9 cellular contexts compared by ENCODE assay signal in the genomic region with DNA sequence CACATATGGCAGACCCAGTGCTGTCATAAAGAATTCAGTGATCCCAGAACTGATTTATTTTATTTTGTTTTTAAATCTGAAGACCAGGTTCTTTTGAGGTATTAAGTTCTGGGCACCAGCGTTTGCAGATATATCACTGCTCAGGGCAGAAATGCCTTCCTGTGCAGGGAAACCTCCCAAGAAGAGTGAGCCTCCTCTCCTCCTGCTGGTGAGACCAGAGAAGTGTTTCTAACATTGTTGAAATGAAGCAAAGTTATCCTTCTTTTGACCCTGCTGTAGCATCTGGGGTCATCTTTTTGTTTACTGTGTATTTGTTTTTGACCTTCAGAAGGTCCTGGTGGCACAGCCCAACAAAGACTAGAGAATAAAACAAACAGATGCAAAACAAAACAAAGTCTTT.
DNase-seq lines count a peak whose midpoint lies in the region; ATAC-seq and TF ChIP-seq lines count a peak whose summit lies in the region.
"Had no signal": no experiment of that assay in that cellular context is flagged by ENCODE, and none has a peak within 500 bp of the region (broad histone marks: within the 10 kb centered on the region; RNA-seq: fewer than 3 reads in every experiment).

No MANE protein-coding gene starts in this region.

- H3K36me3 Mint-ChIP-seq in activated CD8-positive, alpha-beta T cell treated with anti-CD3 and anti-CD28 coated beads for 36 hours (ENCODE audit: low read depth): no peaks in the 10 kb centered on the region
- no peaks in the 10 kb centered on the region for H3K36me3 Mint-ChIP-seq in activated naive CD4-positive, alpha-beta T cell treated with anti-CD3 and anti-CD28 coated beads, Interleukin-2, amount 10 ng/mL, durations not matched to agents 7 days and 5 days

- H3K4me3 Mint-ChIP-seq in activated CD8-positive, alpha-beta T cell treated with anti-CD3 and anti-CD28 coated beads for 36 hours: no peak overlapping the region
- H3K4me3 Mint-ChIP-seq in activated naive CD4-positive, alpha-beta T cell treated with anti-CD3 and anti-CD28 coated beads, Interleukin-2, amount 10 ng/mL, durations not matched to agents 7 days and 5 days: no peak overlapping the region

- TF ChIP-seq CTCF in BJ (IDR thresholded peaks at IDR 0.05; ENCODE audit: insufficient read depth, low read depth, low read length) (peak; percentile 31), HFF-Myc (IDR thresholded peaks at IDR 0.05; ENCODE audit: low read depth, low read length, missing control alignments) (peak; percentile 18), VCaP (conservative IDR thresholded peaks at IDR 0.05) (peak; percentile 34; the same call in 1 of the 2 replicates), kidney epithelial cell (IDR thresholded peaks at IDR 0.05; ENCODE audit: insufficient read depth, low read length, poor library complexity, severe bottlenecking) (peak; percentile 43)
- no peak for TF ChIP-seq CTCF in activated CD8-positive, alpha-beta T cell treated with anti-CD3 and anti-CD28 coated beads for 36 hours (IDR thresholded peaks at IDR 0.05)

- CTCF ChIA-PET in BJ (lab: Yijun Ruan, JAX): no interaction called here
- CTCF ChIA-PET in activated CD8-positive, alpha-beta T cell treated with anti-CD3 and anti-CD28 coated beads for 36 hours (lab: Charles Lee): no interaction called here
- CTCF ChIA-PET in activated naive CD4-positive, alpha-beta T cell treated with anti-CD3 and anti-CD28 coated beads, Interleukin-2, amount 10 ng/mL, durations not matched to agents 7 days and 5 days (lab: Charles Lee): no interaction called here

- no peak overlapping the region for H3K27ac Mint-ChIP-seq in activated CD8-positive, alpha-beta T cell treated with anti-CD3 and anti-CD28 coated beads for 36 hours
- no peak overlapping the region for H3K27ac Mint-ChIP-seq in activated naive CD4-positive, alpha-beta T cell treated with anti-CD3 and anti-CD28 coated beads, Interleukin-2, amount 10 ng/mL, durations not matched to agents 7 days and 5 days

- no peaks in the 10 kb centered on the region for H3K27me3 Mint-ChIP-seq in activated CD8-positive, alpha-beta T cell treated with anti-CD3 and anti-CD28 coated beads for 36 hours
- no peaks in the 10 kb centered on the region for H3K27me3 Mint-ChIP-seq in activated naive CD4-positive, alpha-beta T cell treated with anti-CD3 and anti-CD28 coated beads, Interleukin-2, amount 10 ng/mL, durations not matched to agents 7 days and 5 days

- intact Hi-C loops in activated CD8-positive, alpha-beta T cell treated with anti-CD3 and anti-CD28 coated beads for 36 hours (cut with micrococcal nuclease): no loop called here

- no peak overlapping the region for H3K27ac ChIP-seq in VCaP

- H3K4me1 Mint-ChIP-seq in activated CD8-positive, alpha-beta T cell treated with anti-CD3 and anti-CD28 coated beads for 36 hours (ENCODE audit: low read depth): no peaks in the 10 kb centered on the region
- H3K4me1 Mint-ChIP-seq in activated naive CD4-positive, alpha-beta T cell treated with anti-CD3 and anti-CD28 coated beads, Interleukin-2, amount 10 ng/mL, durations not matched to agents 7 days and 5 days: no peaks in the 10 kb centered on the region

- H3K4me3 ChIP-seq in BJ (ENCODE audit: low read depth, low read length) (no peak overlapping the region), HFF-Myc (replicated peaks; ENCODE audit: low read depth, low read length) (no peak overlapping the region), kidney epithelial cell (ENCODE audit: low read depth, low read length) (no peak overlapping the region)

- H3K36me3 ChIP-seq in BJ (ENCODE audit: control insufficient read depth, insufficient read depth, low read length): no peaks in the 10 kb centered on the region
- no peaks in the 10 kb centered on the region for H3K36me3 ChIP-seq in kidney epithelial cell (ENCODE audit: control insufficient read depth, insufficient read depth, low read length)

- H3K9me3 Mint-ChIP-seq in activated CD8-positive, alpha-beta T cell treated with anti-CD3 and anti-CD28 coated beads for 36 hours: peaks cover 2% of the 10 kb centered on the region
- no peaks in the 10 kb centered on the region for H3K9me3 Mint-ChIP-seq in activated naive CD4-positive, alpha-beta T cell treated with anti-CD3 and anti-CD28 coated beads, Interleukin-2, amount 10 ng/mL, durations not matched to agents 7 days and 5 days

- H3K27me3 ChIP-seq in BJ (ENCODE audit: control insufficient read depth, insufficient read depth, low read length) (no peaks in the 10 kb centered on the region), kidney epithelial cell (ENCODE audit: control insufficient read depth, insufficient read depth, low read length) (no peaks in the 10 kb centered on the region)

- DNase-seq in BJ (ENCODE audit: low read depth) (no peak), HFF-Myc (ENCODE audit: extremely low read depth, low read depth) (no peak), kidney epithelial cell (ENCODE audit: low read depth) (no peak), NCI-H1930 (lab: John Stamatoyannopoulos, UW) (no peak)
- no peak for DNase-seq in activated CD8-positive, alpha-beta T cell treated with anti-CD3 and anti-CD28 coated beads for 36 hours
- DNase-seq in activated naive CD4-positive, alpha-beta T cell treated with anti-CD3 and anti-CD28 coated beads, Interleukin-2, amount 10 ng/mL, durations not matched to agents 7 days and 5 days: no peak
- DNase-seq: NCI-H1436 treated with DMSO at 0.1 percent for 48 hours had no signal

- ATAC-seq in activated CD8-positive, alpha-beta T cell treated with anti-CD3 and anti-CD28 coated beads for 36 hours: no peak
- no peak for ATAC-seq in GM18498 (IDR thresholded peaks at IDR 0.05; ENCODE audit: unreplicated experiment)

- POLR2A ChIA-PET in BJ (lab: Charles Lee): no interaction called here
- POLR2A ChIA-PET in activated CD8-positive, alpha-beta T cell treated with anti-CD3 and anti-CD28 coated beads for 36 hours (lab: Charles Lee): no interaction called here
